ENCODE assay signal across 1 cellular context in genomic region chr1:50981741-50982140, GRCh38.
TF ChIP-seq lines count a peak whose summit lies in the region.

No MANE protein-coding gene starts in this region.

TF ChIP-seq in IMR-90, 13 proteins besides CTCF, POLR2A, EP300 and RAD21:
- no peak for TF ChIP-seq CHD1 (IDR thresholded peaks at IDR 0.05; ENCODE audit: low read depth, low read length)
- TF ChIP-seq NFE2L2 (IDR thresholded peaks at IDR 0.05; ENCODE audit: low read depth, low read length) = no peak
- no peak for TF ChIP-seq RFX5 (IDR thresholded peaks at IDR 0.05; ENCODE audit: low read depth, low read length)
- TF ChIP-seq MAFK (IDR thresholded peaks at IDR 0.05; ENCODE audit: low read depth, low read length) = no peak
- TF ChIP-seq SMC3 (IDR thresholded peaks at IDR 0.05; ENCODE audit: low read depth, low read length) = no peak
- TF ChIP-seq, protein P1, sequence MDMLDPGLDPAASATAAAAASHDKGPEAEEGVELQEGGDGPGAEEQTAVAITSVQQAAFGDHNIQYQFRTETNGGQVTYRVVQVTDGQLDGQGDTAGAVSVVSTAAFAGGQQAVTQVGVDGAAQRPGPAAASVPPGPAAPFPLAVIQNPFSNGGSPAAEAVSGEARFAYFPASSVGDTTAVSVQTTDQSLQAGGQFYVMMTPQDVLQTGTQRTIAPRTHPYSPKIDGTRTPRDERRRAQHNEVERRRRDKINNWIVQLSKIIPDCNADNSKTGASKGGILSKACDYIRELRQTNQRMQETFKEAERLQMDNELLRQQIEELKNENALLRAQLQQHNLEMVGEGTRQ (IDR thresholded peaks at IDR 0.05; ENCODE audit: low read depth, low read length) = no peak
- no peak for TF ChIP-seq ELK1 (IDR thresholded peaks at IDR 0.05; ENCODE audit: borderline replicate concordance, low read depth, low read length)
- no peak for TF ChIP-seq RCOR1 (IDR thresholded peaks at IDR 0.05; ENCODE audit: insufficient replicate concordance, low read length)
- TF ChIP-seq MXI1 (IDR thresholded peaks at IDR 0.05; ENCODE audit: borderline replicate concordance, low read depth, low read length) = no peak
- TF ChIP-seq FOS (IDR thresholded peaks at IDR 0.05; ENCODE audit: low read depth, low read length) = no peak
- TF ChIP-seq BHLHE40 (IDR thresholded peaks at IDR 0.05; ENCODE audit: low read depth, low read length) = no peak
- no peak for TF ChIP-seq MAZ (IDR thresholded peaks at IDR 0.05; ENCODE audit: borderline replicate concordance, low read depth, low read length)
- no peak for TF ChIP-seq CEBPB (IDR thresholded peaks at IDR 0.05; ENCODE audit: low read depth, low read length)
